ENCODE assay signal across 16 cellular contexts in the genomic region with DNA sequence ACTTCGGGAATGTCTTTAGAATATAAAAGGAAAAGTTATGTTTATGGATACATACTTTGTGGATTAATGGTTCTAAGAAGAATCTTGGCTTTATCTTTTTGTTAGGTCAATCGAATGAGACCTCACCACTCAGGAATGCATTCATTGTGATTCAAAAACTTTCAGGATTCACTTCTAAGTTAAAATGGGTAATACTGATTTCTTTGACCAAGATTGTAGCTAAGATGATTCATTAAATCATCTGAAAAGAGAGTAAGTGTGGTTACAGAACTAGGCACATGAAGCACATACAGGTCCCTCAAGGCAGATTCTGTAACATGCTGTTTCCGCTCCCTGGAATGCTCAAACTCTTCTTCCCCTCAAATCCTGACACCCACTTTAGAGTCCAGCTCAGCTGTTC.
DNase-seq lines count a peak whose midpoint lies in the region; ATAC-seq, FAIRE-seq and TF ChIP-seq lines count a peak whose summit lies in the region.
"Had no signal": no experiment of that assay in that cellular context is flagged by ENCODE, and none has a peak within 500 bp of the region (broad histone marks: within the 10 kb centered on the region; RNA-seq: fewer than 3 reads in every experiment).

No MANE protein-coding gene starts in this region.

- H3K27ac ChIP-seq in A549 (peak overlapping the region; percentile 8 to 61; a peak in 5 of 6 replicates), foreskin keratinocyte (no peak overlapping the region)

- TF ChIP-seq RAD21 in A549 (conservative IDR thresholded peaks at IDR 0.05 in 1 of 2, IDR thresholded peaks at IDR 0.05 in 1 of 2): no peak

- H3K27me3 Mint-ChIP-seq in HFFc6 (ENCODE audit: insufficient read depth): no peaks in the 10 kb centered on the region
- H3K27me3 Mint-ChIP-seq: stimulated activated naive CD8-positive, alpha-beta T cell treated with anti-CD3 and anti-CD28 coated beads, Interleukin-15, amount 100 ng/mL, for 72 hours had no signal

- peaks cover 91% of the 10 kb centered on the region for H3K4me1 Mint-ChIP-seq in HFFc6 (ENCODE audit: low read depth)
- H3K4me1 Mint-ChIP-seq: neural crest cell; stimulated activated naive CD8-positive, alpha-beta T cell treated with anti-CD3 and anti-CD28 coated beads, Interleukin-15, amount 100 ng/mL, for 72 hours had no signal

- TF ChIP-seq CTCF in A549 (IDR thresholded peaks at IDR 0.05) (no peak), HFFc6 (IDR thresholded peaks at IDR 0.05) (no peak), astrocyte of the cerebellum (IDR thresholded peaks at IDR 0.05; ENCODE audit: low read depth, low read length, missing control alignments) (no peak), foreskin keratinocyte (conservative IDR thresholded peaks at IDR 0.05) (no peak), GM10266 (IDR thresholded peaks at IDR 0.05; ENCODE audit: control insufficient read depth, insufficient read depth, low read depth, missing control alignments) (no peak)

- CTCF ChIA-PET in A549 (lab: Yijun Ruan, JAX): interaction anchor here (1.0 to 1.9 kb wide), 2 partner anchors 11 to 28 kb away, joined by 3 to 5 read pairs; no protein-coding TSS in a partner anchor

- FAIRE-seq in A549 (lab: Jason Lieb, UNC): no peak
- FAIRE-seq: A204.1, D721Med, endometrium had no signal

- H3K27ac Mint-ChIP-seq in HFFc6: peak overlapping the region; percentile 78
- H3K27ac Mint-ChIP-seq: stimulated activated naive CD8-positive, alpha-beta T cell treated with anti-CD3 and anti-CD28 coated beads, Interleukin-15, amount 100 ng/mL, for 72 hours had no signal

- H3K9me3 Mint-ChIP-seq in HFFc6: no peaks in the 10 kb centered on the region
- H3K9me3 Mint-ChIP-seq: neural crest cell had no signal

- POLR2A ChIA-PET in A549 (lab: Yijun Ruan, JAX): no interaction called here

- H3K4me1 ChIP-seq in A549: peaks cover 18% of the 10 kb centered on the region; the same call in 2 of the 3 replicates
- peaks cover 15% of the 10 kb centered on the region for H3K4me1 ChIP-seq in foreskin keratinocyte

- H3K9me3 ChIP-seq in A549: no peaks in the 10 kb centered on the region; the same call in 2 of the 3 replicates

- TF ChIP-seq POLR2A in A549 (IDR thresholded peaks at IDR 0.05; ENCODE audit: low read length): no peak

- peak overlapping the region; percentile 26 for H3K4me3 Mint-ChIP-seq in HFFc6
- H3K4me3 Mint-ChIP-seq: neural crest cell; stimulated activated naive CD8-positive, alpha-beta T cell treated with anti-CD3 and anti-CD28 coated beads, Interleukin-15, amount 100 ng/mL, for 72 hours had no signal

- H3K4me3 ChIP-seq in A549: no peak overlapping the region
- no peak overlapping the region for H3K4me3 ChIP-seq in astrocyte of the cerebellum (ENCODE audit: low read depth, low read length)

- TF ChIP-seq EP300 in A549 (IDR thresholded peaks at IDR 0.05): no peak

- H3K36me3 Mint-ChIP-seq in HFFc6 (ENCODE audit: low read depth): peaks cover 23% of the 10 kb centered on the region

- H3K27me3 ChIP-seq in foreskin keratinocyte: no peaks in the 10 kb centered on the region

- DNase-seq in A549 (ENCODE audit: low read depth in 1 of 2, low spot score in 1 of 2) (no peak), HFFc6 (peak; percentile 66), astrocyte of the cerebellum (ENCODE audit: low read depth) (peak; percentile 77), foreskin keratinocyte (peak; percentile 76 to 92), NCI-H1092 treated with DMSO at 0.1 percent for 48 hours (lab: John Stamatoyannopoulos, UW) (no peak), GM10266 (ENCODE audit: extremely low spot score) (no peak), D341Med (ENCODE audit: low spot score) (no peak)
- DNase-seq: hypothalamus; NCI-H1092; stimulated activated naive CD8-positive, alpha-beta T cell treated with anti-CD3 and anti-CD28 coated beads, Interleukin-15, amount 100 ng/mL, for 72 hours had no signal

- in situ Hi-C loops in astrocyte of the cerebellum (cut with HindIII; ENCODE audit: low sequenced_read_pairs): no loop called here

- H3K4me2 ChIP-seq in A549: 0 out of 3 replicates have a peak overlapping the region, but pooled peaks have one; percentile 2

- no peak; a peak in 1 of 6 replicates for ATAC-seq in A549
- peak; percentile 23 for ATAC-seq in foreskin keratinocyte
- no peak for ATAC-seq in HG03521 (IDR thresholded peaks at IDR 0.05; ENCODE audit: unreplicated experiment)
- ATAC-seq: sciatic nerve; stimulated activated naive CD8-positive, alpha-beta T cell treated with anti-CD3 and anti-CD28 coated beads, Interleukin-15, amount 100 ng/mL, for 72 hours had no signal

- 28% methylated on average over 3 of the region's 3 CpGs for WGBS in A549 (ENCODE audit: missing lambda C conversion rate)

TF ChIP-seq in A549, 52 proteins besides CTCF, POLR2A, EP300 and RAD21:
- TF ChIP-seq NR3C1 (IDR thresholded peaks at IDR 0.05) (no peak), GATA3 (IDR thresholded peaks at IDR 0.05; ENCODE audit: borderline replicate concordance) (peak; percentile 55; the same call in 1 of the 2 replicates), JUNB (IDR thresholded peaks at IDR 0.05) (peak; percentile 55; the same call in 1 of the 2 replicates)

Comparison
In these comparisons a context has a peak if more than half of its experiments do, and no peak if none do; other contexts are left out.
1. DNase-seq: peak in HFFc6 (single experiment), astrocyte of the cerebellum (single experiment) and foreskin keratinocyte (2 of 2); none in A549 (0 of 2), NCI-H1092 treated with DMSO at 0.1 percent for 48 hours (single experiment), GM10266 (single experiment) and D341Med (single experiment).